In genomic region chr17:66487933-66488572, GRCh38 we compare ENCODE assay signal across 1 cellular context.
TF ChIP-seq lines count a peak whose summit lies in the region.

No MANE protein-coding gene starts in this region.

TF ChIP-seq in HepG2, 621 proteins besides CTCF, POLR2A, EP300 and RAD21 (continued from another document):
- TF ChIP-seq RERE (CRISPR knock-in tag; IDR thresholded peaks at IDR 0.05; ENCODE audit: low read depth): no peak
- no peak for TF ChIP-seq SKIL (CRISPR knock-in tag; IDR thresholded peaks at IDR 0.05; ENCODE audit: borderline replicate concordance)
- peak; percentile 93 for TF ChIP-seq PAXIP1 (CRISPR knock-in tag; conservative IDR thresholded peaks at IDR 0.05)
- no peak for TF ChIP-seq HOXA7 (CRISPR knock-in tag; IDR thresholded peaks at IDR 0.05)
- no peak for TF ChIP-seq ZSCAN30 (CRISPR knock-in tag; IDR thresholded peaks at IDR 0.05)
- TF ChIP-seq ZSCAN9 (CRISPR knock-in tag; IDR thresholded peaks at IDR 0.05; ENCODE audit: borderline replicate concordance): peak; percentile 44; the same call in 1 of the 2 replicates
- TF ChIP-seq ARID5B (CRISPR knock-in tag; IDR thresholded peaks at IDR 0.05): peak; percentile 51; the same call in 1 of the 2 replicates
- no peak; the same call in 1 of the 2 replicates for TF ChIP-seq ZBTB39 (CRISPR knock-in tag; IDR thresholded peaks at IDR 0.05)
- no peak for TF ChIP-seq ZNF556 (CRISPR knock-in tag; IDR thresholded peaks at IDR 0.05; ENCODE audit: borderline replicate concordance)
- TF ChIP-seq LBX2 (CRISPR knock-in tag; IDR thresholded peaks at IDR 0.05; ENCODE audit: borderline replicate concordance): no peak
- TF ChIP-seq SOX5 (CRISPR knock-in tag; IDR thresholded peaks at IDR 0.05; ENCODE audit: borderline replicate concordance): no peak; the same call in 1 of the 2 replicates
- TF ChIP-seq ZNF660 (CRISPR knock-in tag; IDR thresholded peaks at IDR 0.05; ENCODE audit: borderline replicate concordance, low read depth): no peak
- TF ChIP-seq ATF4 (CRISPR knock-in tag; IDR thresholded peaks at IDR 0.05): 0 out of 4 replicates have a peak, but pooled peaks of 1 of the 2 experiments have one; percentile 22
- TF ChIP-seq ZNF12 (CRISPR knock-in tag; IDR thresholded peaks at IDR 0.05): peak; percentile 20; the same call in 1 of the 2 replicates
